In genomic region chr11:7278314-7278917, GRCh38 we compare ENCODE assay signal across 8 cellular contexts. TPM values are rescaled to one million over a fixed set of nuclear protein-coding genes. Genes with fewer than 3 reads are reported as not detected.
DNase-seq lines count a peak whose midpoint lies in the region; ATAC-seq, FAIRE-seq and TF ChIP-seq lines count a peak whose summit lies in the region.

No MANE protein-coding gene starts in this region.

- FAIRE-seq in A549 (lab: Jason Lieb, UNC): no peak

- H3K9me3 ChIP-seq in A549 (no peaks in the 10 kb centered on the region), lower lobe of right lung (no peaks in the 10 kb centered on the region)

- ATAC-seq in A549 (peak; percentile 81 to 90; a peak in 5 of 6 replicates), lower lobe of right lung (no peak), GM21390 (IDR thresholded peaks at IDR 0.05; ENCODE audit: unreplicated experiment) (no peak), GM18873 (IDR thresholded peaks at IDR 0.05; ENCODE audit: low FRiP score, unreplicated experiment) (no peak), HG03469 (IDR thresholded peaks at IDR 0.05; ENCODE audit: unreplicated experiment) (no peak)

- intact Hi-C loops in lower lobe of right lung (cut with DNase I): no loop called here

- TF ChIP-seq RAD21 in A549 (conservative IDR thresholded peaks at IDR 0.05 in 1 of 2, IDR thresholded peaks at IDR 0.05 in 1 of 2): peak; percentile 57 to 62; a peak in 4 of 5 replicates

- no peak overlapping the region for H3K4me3 ChIP-seq in A549
- no peak overlapping the region for H3K4me3 ChIP-seq in astrocyte of the cerebellum (ENCODE audit: low read depth, low read length)
- H3K4me3 ChIP-seq in lower lobe of right lung: no peak overlapping the region

- no peak for TF ChIP-seq EP300 in A549 (IDR thresholded peaks at IDR 0.05)

- TF ChIP-seq CTCF in A549 (IDR thresholded peaks at IDR 0.05): peak; percentile 53
- TF ChIP-seq CTCF in GM12873 (IDR thresholded peaks at IDR 0.05; ENCODE audit: insufficient read depth, low read depth, low read length, missing control alignments): peak; percentile 74
- TF ChIP-seq CTCF in astrocyte of the cerebellum (IDR thresholded peaks at IDR 0.05; ENCODE audit: low read depth, low read length, missing control alignments): peak; percentile 82
- TF ChIP-seq CTCF in lower lobe of right lung (IDR thresholded peaks at IDR 0.05): peak; percentile 47

- no peak overlapping the region for H3K4me2 ChIP-seq in A549

- DNase-seq in A549 (ENCODE audit: low read depth in 1 of 2, low spot score in 1 of 2) (peak; percentile 42 to 50), HT-29 (ENCODE audit: low spot score) (peak; percentile 58), astrocyte of the cerebellum (ENCODE audit: low read depth) (peak; percentile 12), lower lobe of right lung (no peak)

- in situ Hi-C loops in astrocyte of the cerebellum (cut with HindIII; ENCODE audit: low sequenced_read_pairs): loop anchor here (5.0 kb wide), 1 partner anchor 36 kb away; no protein-coding TSS in a partner anchor

- CTCF ChIA-PET in A549 (lab: Yijun Ruan, JAX): interaction anchor here (0.7 to 3.3 kb wide), 21 partner anchors 9 to 859 kb away, joined by 3 to 21 read pairs (median 4); partner anchors contain the start of gene SYT9

- H3K27me3 ChIP-seq in lower lobe of right lung (ENCODE audit: low read depth): no peaks in the 10 kb centered on the region

- POLR2A ChIA-PET in A549 (lab: Yijun Ruan, JAX): no interaction called here

- H3K36me3 ChIP-seq in lower lobe of right lung: no peaks in the 10 kb centered on the region

- no peak overlapping the region for H3K27ac ChIP-seq in A549
- H3K27ac ChIP-seq in lower lobe of right lung: no peak overlapping the region

- 2% methylated on average over 3 of the region's 3 CpGs for WGBS in A549 (ENCODE audit: missing lambda C conversion rate)

- H3K4me1 ChIP-seq in A549 (no peaks in the 10 kb centered on the region), lower lobe of right lung (no peaks in the 10 kb centered on the region)

- no peak for TF ChIP-seq POLR2A in A549 (IDR thresholded peaks at IDR 0.05; ENCODE audit: low read length)

TF ChIP-seq in A549, 52 proteins besides CTCF, POLR2A, EP300 and RAD21:
- TF ChIP-seq TP53 (CRISPR knock-in tag; IDR thresholded peaks at IDR 0.05): no peak
- TF ChIP-seq SMC3 (IDR thresholded peaks at IDR 0.05): peak; percentile 46; the same call in 2 of the 3 replicates

RNA-seq across cellular contexts. Expression of gene SYT9, which starts 26.7 kb away (rescaled TPM):
- polyA plus RNA-seq in A549 (2011; rRNA removed): 0.10 and 0.16 TPM in 2 replicates
- polyA plus RNA-seq in A549 (2012; cell fraction: cytosol; rRNA removed): 0.03 and 0.04 TPM in 2 replicates
- 0.05 TPM in 1 of 2 replicates, not detected in the other for polyA plus RNA-seq in A549 (2012; cell fraction: nucleus; rRNA removed)
- 0.03 to 0.04 TPM in 2 of 3 replicates, not detected in the other for polyA plus RNA-seq in A549 (2017; fragmentation: RNase III; extraction: RNeasy Plus Mini Kit Qiagen cat#74134 plus additional on column Dnase treatment)
- 0.29 and 0.33 TPM in 2 replicates for polyA minus RNA-seq in A549 (2011; rRNA and poly(A)+ RNA removed)
- total RNA-seq in HT-29 (2014; rRNA removed; shearing (Covaris generic)): not detected in 2 replicates
- total RNA-seq in lower lobe of right lung: 0.18 TPM

Comparison
In these comparisons a context has a peak if more than half of its experiments do, and no peak if none do; other contexts are left out.
1. ATAC-seq: peak in A549 (2 of 2); none in lower lobe of right lung (0 of 2), GM21390 (single experiment), GM18873 (single experiment) and HG03469 (single experiment).
2. Peak in every context shown above with its lines, with median percentiles within 50 percentile points of each other: CTCF ChIP-seq.